In genomic region chr1:214549604-214550338, GRCh38 we compare ENCODE assay signal across 8 cellular contexts. TPM values are rescaled to one million over a fixed set of nuclear protein-coding genes. Genes with fewer than 3 reads are reported as not detected.
DNase-seq lines count a peak whose midpoint lies in the region; ATAC-seq and TF ChIP-seq lines count a peak whose summit lies in the region.

No MANE protein-coding gene starts in this region.

- peaks cover 4% of the 10 kb centered on the region for H3K79me1 ChIP-seq in H9 (ENCODE audit: insufficient read depth, low read depth, low read length, poor library complexity, severe bottlenecking)

- peaks cover 51 to 66% of the 10 kb centered on the region in 2 experiments for H3K4me1 Mint-ChIP-seq in H9

- in situ Hi-C loops in astrocyte of the cerebellum (cut with HindIII; ENCODE audit: low sequenced_read_pairs), result loop anchor here (5.0 to 10.0 kb wide), 2 partner anchors 55 to 127 kb away; no protein-coding TSS in a partner anchor

- no peak overlapping the region for H2AK5ac ChIP-seq in H9 (ENCODE audit: insufficient read length, low read length)

- no peak overlapping the region for H4K5ac ChIP-seq in H9 (ENCODE audit: insufficient read length, low read depth, low read length)

- H2BK15ac ChIP-seq in H9 (ENCODE audit: low read depth, low read length), result no peak overlapping the region

- H4K20me1 ChIP-seq in H9 (ENCODE audit: control insufficient read depth, insufficient read depth, insufficient read length), result no peaks in the 10 kb centered on the region

- no CpG with 5 or more reads among the region's 10 CpGs for WGBS in H9 (ENCODE audit: extremely low coverage, insufficient read length, low lambda C conversion rate)

- H2BK5ac ChIP-seq in H9 (ENCODE audit: insufficient read length, low read length), result no peak overlapping the region

- no peaks in the 10 kb centered on the region for H3K27me3 Mint-ChIP-seq in H9 (ENCODE audit: low read depth)

- no peak overlapping the region for H3K4ac ChIP-seq in H9 (ENCODE audit: low read depth, low read length)

- H3K23ac ChIP-seq in H9 (ENCODE audit: insufficient read length, low read depth, low read length), result no peak overlapping the region

- no peaks in the 10 kb centered on the region; a peak in 2 of 5 replicates for H3K9me3 Mint-ChIP-seq in H9

- H3K4me1 ChIP-seq in H9 (ENCODE audit: insufficient read depth, low read length) (peaks cover 12% of the 10 kb centered on the region), lower lobe of right lung (peaks cover 40% of the 10 kb centered on the region)

- H3K36me3 ChIP-seq in lower lobe of right lung, result no peaks in the 10 kb centered on the region

- H4K91ac ChIP-seq in H9 (ENCODE audit: insufficient read length, low read depth, low read length), result no peak overlapping the region

- peak overlapping the region; percentile 45 to 95 (median 78); a peak in 3 of 7 replicates for H3K27ac Mint-ChIP-seq in H9

- peak overlapping the region; percentile 89 for H3K4me3 ChIP-seq in astrocyte of the cerebellum (ENCODE audit: low read depth, low read length)
- H3K4me3 ChIP-seq in lower lobe of right lung, result peak overlapping the region; percentile 83

- peak overlapping the region; percentile 97 for H3K9ac ChIP-seq in H9 (ENCODE audit: extremely low read depth, insufficient read length, low read length)

- ATAC-seq in lower lobe of right lung (no peak), GM18502 (IDR thresholded peaks at IDR 0.05; ENCODE audit: poor library complexity, unreplicated experiment) (no peak), GM21619 (IDR thresholded peaks at IDR 0.05; ENCODE audit: unreplicated experiment) (no peak)

- H3K27me3 ChIP-seq in H9 (ENCODE audit: insufficient read depth, low read length), result no peaks in the 10 kb centered on the region
- no peaks in the 10 kb centered on the region for H3K27me3 ChIP-seq in lower lobe of right lung (ENCODE audit: low read depth)

- H2BK12ac ChIP-seq in H9 (ENCODE audit: insufficient read length, low read depth, low read length), result no peak overlapping the region

- no peak overlapping the region for H3T11ph ChIP-seq in H9 (ENCODE audit: low read length)

- TF ChIP-seq CTCF in H9 (conservative IDR thresholded peaks at IDR 0.05) (peak; percentile 44; the same call in 1 of the 3 replicates), astrocyte of the cerebellum (IDR thresholded peaks at IDR 0.05; ENCODE audit: low read depth, low read length, missing control alignments) (peak; percentile 57), lower lobe of right lung (IDR thresholded peaks at IDR 0.05) (no peak)

- intact Hi-C loops in lower lobe of right lung (cut with DNase I), result no loop called here

- DNase-seq in A172 (ENCODE audit: low spot score) (peak; percentile 51), H9 (no peak), astrocyte of the cerebellum (ENCODE audit: low read depth) (no peak), lower lobe of right lung (no peak), NCI-H1417 treated with DMSO at 0.1 percent for 48 hours (lab: John Stamatoyannopoulos, UW) (no peak), NCI-H2029 (lab: John Stamatoyannopoulos, UW) (no peak)

- H3K9me3 ChIP-seq in H9 (ENCODE audit: control insufficient read depth, low read depth, low read length) (no peaks in the 10 kb centered on the region), lower lobe of right lung (no peaks in the 10 kb centered on the region)

- no peak overlapping the region for H3K27ac ChIP-seq in H9 (ENCODE audit: insufficient read length, low read depth, low read length)
- H3K27ac ChIP-seq in lower lobe of right lung, result no peak overlapping the region

- peak overlapping the region; percentile 91 to 92 for H3K4me3 Mint-ChIP-seq in H9

- H2BK120ac ChIP-seq in H9 (ENCODE audit: low read depth, low read length, poor library complexity, severe bottlenecking), result no peak overlapping the region

- H3K79me2 ChIP-seq in H9 (ENCODE audit: insufficient read depth, low read length), result peaks cover 45% of the 10 kb centered on the region; the same call in 1 of the 2 replicates

- H2AFZ ChIP-seq in H9 (ENCODE audit: low read length), result no peak overlapping the region

- H3K4me2 ChIP-seq in H9 (ENCODE audit: insufficient read depth, insufficient read length, low read length), result peak overlapping the region; percentile 68

- H4K8ac ChIP-seq in H9 (replicated peaks; ENCODE audit: insufficient read length, low read depth, low read length), result no peak overlapping the region

- H3K18ac ChIP-seq in H9 (ENCODE audit: insufficient read length, low read depth, low read length), result no peak overlapping the region

- H3K23me2 ChIP-seq in H9 (ENCODE audit: insufficient read length, low read depth, low read length, poor library complexity, severe bottlenecking), result peaks cover 27% of the 10 kb centered on the region

- H3K36me3 Mint-ChIP-seq in H9 (ENCODE audit: insufficient read depth in 1 of 3, low read depth in 3 of 3), result 0 out of 7 replicates have a peak, but pooled peaks cover 0 to 2% (median 0%) of the 10 kb centered on the region in 3 experiments

- H3K56ac ChIP-seq in H9 (ENCODE audit: insufficient read length, low read depth, low read length), result no peak overlapping the region

- H2BK20ac ChIP-seq in H9 (ENCODE audit: low read depth, low read length, poor library complexity, severe bottlenecking), result no peak overlapping the region

- peak overlapping the region; percentile 0; the same call in 1 of the 2 replicates for H3K14ac ChIP-seq in H9 (ENCODE audit: insufficient read depth, low read length)

RNA-seq across cellular contexts. Expression of gene PTPN14, which starts 1.6 kb away (rescaled TPM):
- total RNA-seq in A172 (2014; rRNA removed; shearing (Covaris generic)), result 42.8 and 46.0 TPM in 2 replicates
- total RNA-seq in H9 (2021) (76.4 and 79.0 TPM in 2 replicates), lower lobe of right lung (34.1 TPM)

RNA-seq across cellular contexts. Expression of gene CENPF, which starts 53.2 kb away (rescaled TPM):
- total RNA-seq in A172 (2014; rRNA removed; shearing (Covaris generic)), result 149 and 175 TPM in 2 replicates
- 104 and 113 TPM in 2 replicates for total RNA-seq in H9 (2021)
- total RNA-seq in lower lobe of right lung, result 2.5 TPM

Comparison
In these comparisons a context has a peak if more than half of its experiments do, and no peak if none do; other contexts are left out.
1. RNA of gene CENPF, which starts 53.2 kb away (total RNA-seq): 149 to 175 TPM in A172 and 104 to 113 TPM in H9; 2.5 TPM in lower lobe of right lung (single experiment); every median in the first group is over 10 times any median in the second.